Comparison of ENCODE assay signal across 8 cellular contexts in the genomic region with DNA sequence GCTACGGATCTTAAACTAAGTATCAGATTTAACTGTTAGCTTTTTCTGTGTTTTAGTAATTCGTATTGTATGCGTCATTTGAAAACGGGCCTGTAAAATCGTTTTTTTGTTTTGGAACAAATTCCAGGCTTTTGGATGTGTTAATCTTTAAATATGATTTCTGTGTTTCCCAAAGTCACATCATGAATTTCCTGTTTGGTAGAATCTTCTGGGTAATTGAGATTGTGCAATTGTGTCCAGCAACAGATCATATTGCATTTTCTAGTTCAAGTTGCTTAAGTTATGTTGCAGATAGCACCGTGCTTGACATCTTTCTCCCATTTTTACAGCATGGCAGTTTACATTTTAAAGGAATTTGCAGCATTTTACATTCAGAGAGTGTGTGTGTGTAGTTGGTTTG. TPM values are rescaled to one million over a fixed set of nuclear protein-coding genes. Genes with fewer than 3 reads are reported as not detected.
DNase-seq lines count a peak whose midpoint lies in the region; ATAC-seq, FAIRE-seq and TF ChIP-seq lines count a peak whose summit lies in the region.

No MANE protein-coding gene starts in this region.

- POLR2A ChIA-PET in Panc1 (lab: Charles Lee) (interaction anchor here (0.6 kb wide), 1 partner anchor 14 kb away, joined by 3 read pairs; no protein-coding TSS in a partner anchor), endothelial cell of umbilical vein (lab: Charles Lee) (interaction anchor here (1.2 kb wide), 2 partner anchors 13 to 17 kb away, joined by 3 to 5 read pairs; no protein-coding TSS in a partner anchor)

- H3K4me3 Mint-ChIP-seq in activated CD4-positive, alpha-beta T cell treated with anti-CD3 and anti-CD28 coated beads, Interleukin-2, amount 10 ng/mL, durations not matched to agents 24 days and 14 days: peak overlapping the region; percentile 89

- H3K9ac ChIP-seq in endothelial cell of umbilical vein (replicated peaks; ENCODE audit: extremely low read depth, insufficient read depth, low read length): peak overlapping the region; percentile 81
- no peak overlapping the region for H3K9ac ChIP-seq in parathyroid adenoma

- H3K27ac ChIP-seq in Panc1 (ENCODE audit: low read length) (peak overlapping the region; percentile 91), endothelial cell of umbilical vein (ENCODE audit: insufficient read depth, low read depth, low read length) (peak overlapping the region; percentile 61), parathyroid adenoma (peak overlapping the region; percentile 76)

- H3K4me1 Mint-ChIP-seq in activated CD4-positive, alpha-beta T cell treated with anti-CD3 and anti-CD28 coated beads, Interleukin-2, amount 10 ng/mL, durations not matched to agents 24 days and 14 days: peaks cover 47% of the 10 kb centered on the region

- dilution Hi-C loops in endothelial cell of umbilical vein (cut with MboI; ENCODE audit: extremely low pct_ligation_motif_present, low sequenced_read_pairs): no loop called here

- peaks cover 21% of the 10 kb centered on the region for H3K36me3 Mint-ChIP-seq in activated CD4-positive, alpha-beta T cell treated with anti-CD3 and anti-CD28 coated beads, Interleukin-2, amount 10 ng/mL, durations not matched to agents 24 days and 14 days (ENCODE audit: low read depth)

- H2AFZ ChIP-seq in endothelial cell of umbilical vein (ENCODE audit: low read depth, low read length) (no peak overlapping the region), parathyroid adenoma (no peak overlapping the region)

- H3K4me2 ChIP-seq in endothelial cell of umbilical vein (ENCODE audit: insufficient read depth, low read length) (peak overlapping the region; percentile 94), parathyroid adenoma (ENCODE audit: low read length) (peak overlapping the region; percentile 98)

- no peak for DNase-seq in activated CD4-positive, alpha-beta T cell treated with anti-CD3 and anti-CD28 coated beads, Interleukin-2, amount 10 ng/mL, durations not matched to agents 24 days and 14 days
- no peak for DNase-seq in activated CD4-positive, alpha-beta T cell treated with anti-CD3 and anti-CD28 coated beads for 4 hours
- no peak for DNase-seq in Panc1 (ENCODE audit: low read depth, low spot score)
- DNase-seq in endothelial cell of umbilical vein (ENCODE audit: low read depth, low spot score): peak; percentile 50
- no peak for DNase-seq in NCI-H774 (lab: John Stamatoyannopoulos, UW)
- no peak for DNase-seq in left lobe of liver (ENCODE audit: low spot score)

- in situ Hi-C loops in Panc1 (cut with HindIII; ENCODE audit: low pct_unique_long_range_greater_than_20kb, low sequenced_read_pairs): no loop called here

- CTCF ChIA-PET in Panc1 (lab: Charles Lee) (interaction anchor here (1.2 kb wide), 1 partner anchor 65 kb away, joined by 3 read pairs; no protein-coding TSS in a partner anchor), endothelial cell of umbilical vein (lab: Charles Lee) (interaction anchor here (0.9 to 5.6 kb wide), 11 partner anchors 9 to 322 kb away, joined by 3 to 155 read pairs (median 4); no protein-coding TSS in a partner anchor)

- FAIRE-seq in endothelial cell of umbilical vein (lab: Jason Lieb, UNC): no peak

- H3K9me3 ChIP-seq in Panc1 (ENCODE audit: control insufficient read depth, insufficient read depth, low read depth, low read length): no peaks in the 10 kb centered on the region
- H3K9me3 ChIP-seq in endothelial cell of umbilical vein (replicated peaks; ENCODE audit: control insufficient read depth, insufficient read depth, low read length): no peaks in the 10 kb centered on the region
- no peaks in the 10 kb centered on the region for H3K9me3 ChIP-seq in parathyroid adenoma (ENCODE audit: control insufficient read depth, low read length)

- H3K9me3 Mint-ChIP-seq in activated CD4-positive, alpha-beta T cell treated with anti-CD3 and anti-CD28 coated beads, Interleukin-2, amount 10 ng/mL, durations not matched to agents 24 days and 14 days: peaks cover 4% of the 10 kb centered on the region

- peaks cover 16% of the 10 kb centered on the region for H3K27me3 Mint-ChIP-seq in activated CD4-positive, alpha-beta T cell treated with anti-CD3 and anti-CD28 coated beads, Interleukin-2, amount 10 ng/mL, durations not matched to agents 24 days and 14 days

- peaks cover 15% of the 10 kb centered on the region for H3K4me1 ChIP-seq in Panc1 (ENCODE audit: control insufficient read depth, insufficient read depth, low read length)
- peaks cover 21% of the 10 kb centered on the region for H3K4me1 ChIP-seq in endothelial cell of umbilical vein (ENCODE audit: control insufficient read depth, extremely low read depth, insufficient read depth, low read length)
- H3K4me1 ChIP-seq in parathyroid adenoma: peaks cover 4% of the 10 kb centered on the region

- H3K27ac Mint-ChIP-seq in activated CD4-positive, alpha-beta T cell treated with anti-CD3 and anti-CD28 coated beads, Interleukin-2, amount 10 ng/mL, durations not matched to agents 24 days and 14 days: peak overlapping the region; percentile 91

- H3K27me3 ChIP-seq in Panc1 (ENCODE audit: control insufficient read depth, insufficient read depth, low read length) (no peaks in the 10 kb centered on the region), endothelial cell of umbilical vein (ENCODE audit: control insufficient read depth in 2 of 2, insufficient read depth in 2 of 2, low read length in 2 of 2) (no peaks in the 10 kb centered on the region), parathyroid adenoma (ENCODE audit: control insufficient read depth, insufficient read depth, low read length) (no peaks in the 10 kb centered on the region)

- no peak for TF ChIP-seq POLR2A in endothelial cell of umbilical vein (IDR thresholded peaks at IDR 0.05; ENCODE audit: low read depth, low read length)

- intact Hi-C loops in activated CD4-positive, alpha-beta T cell treated with anti-CD3 and anti-CD28 coated beads, Interleukin-2, amount 10 ng/mL, durations not matched to agents 24 days and 14 days (cut with micrococcal nuclease): loop anchor here (5.0 kb wide), 1 partner anchor 333 kb away; no protein-coding TSS in a partner anchor
- intact Hi-C loops in Panc1 (cut with micrococcal nuclease; ENCODE audit: unreplicated experiment): loop anchor here (5.0 kb wide), 1 partner anchor 333 kb away; no protein-coding TSS in a partner anchor
- intact Hi-C loops in endothelial cell of umbilical vein (cut with micrococcal nuclease): no loop called here

- no TSS peak for BruUV-seq in Panc1 (replicated peaks; lab: Mats Ljungman, UMichigan)
- no TSS peak for BruUV-seq in endothelial cell of umbilical vein (replicated peaks; lab: Mats Ljungman, UMichigan)

- peak overlapping the region; percentile 88 to 91; a peak in 3 of 4 replicates for H3K4me3 ChIP-seq in Panc1 (ENCODE audit: low read depth in 2 of 2, low read length in 2 of 2)
- H3K4me3 ChIP-seq in endothelial cell of umbilical vein (replicated peaks in 1 of 3; ENCODE audit: insufficient read depth in 1 of 3, low read depth in 1 of 3, low read length in 3 of 3): peak overlapping the region; percentile 71 to 96 (median 96)
- H3K4me3 ChIP-seq in parathyroid adenoma (ENCODE audit: low read depth, low read length): peak overlapping the region; percentile 97

- H3K79me2 ChIP-seq in endothelial cell of umbilical vein (ENCODE audit: control insufficient read depth, insufficient read depth, low read length): peaks cover 65% of the 10 kb centered on the region
- H3K79me2 ChIP-seq in parathyroid adenoma: peaks cover 37% of the 10 kb centered on the region

- H3K36me3 ChIP-seq in Panc1 (ENCODE audit: control insufficient read depth, insufficient read depth, low read length) (no peaks in the 10 kb centered on the region; the same call in 1 of the 2 replicates), endothelial cell of umbilical vein (ENCODE audit: control insufficient read depth in 2 of 2, extremely low read depth in 1 of 2, insufficient read depth in 2 of 2, low read length in 2 of 2) (no peaks in the 10 kb centered on the region), parathyroid adenoma (ENCODE audit: control insufficient read depth, insufficient read depth, low read length) (no peaks in the 10 kb centered on the region)

- no peaks in the 10 kb centered on the region for H3K9me1 ChIP-seq in endothelial cell of umbilical vein (replicated peaks; ENCODE audit: control insufficient read depth, extremely low read depth, insufficient read depth, low read length)

- peaks cover 4% of the 10 kb centered on the region for H4K20me1 ChIP-seq in endothelial cell of umbilical vein (replicated peaks; ENCODE audit: control insufficient read depth, extremely low read depth, insufficient read depth, low read length)

- no peak for TF ChIP-seq CTCF in Panc1 (IDR thresholded peaks at IDR 0.05)
- TF ChIP-seq CTCF in endothelial cell of umbilical vein (IDR thresholded peaks at IDR 0.05; ENCODE audit: extremely low read depth in 1 of 2, insufficient read depth in 1 of 2, low read depth in 1 of 2, low read length in 2 of 2): no peak
- no peak for TF ChIP-seq CTCF in parathyroid adenoma (IDR thresholded peaks at IDR 0.05)

- no peak for ATAC-seq in Panc1
- ATAC-seq in GM21529 (IDR thresholded peaks at IDR 0.05; ENCODE audit: unreplicated experiment): no peak
- ATAC-seq in left lobe of liver: no peak

RNA-seq across cellular contexts. Expression of a gene that starts 1.9 kb away (rescaled TPM):
- 40.9 and 42.5 TPM in 2 replicates for total RNA-seq in activated CD4-positive, alpha-beta T cell treated with anti-CD3 and anti-CD28 coated beads, Interleukin-2, amount 10 ng/mL, durations not matched to agents 24 days and 14 days
- 42.3 TPM for total RNA-seq in Panc1 (2021; ENCODE audit: unreplicated experiment)
- 23.2 TPM for polyA plus RNA-seq in Panc1 (2012; ENCODE audit: insufficient read length)
- 50.6 and 54.1 TPM in 2 replicates for total RNA-seq in endothelial cell of umbilical vein
- 26.6 and 33.3 TPM in 2 replicates for polyA plus RNA-seq in endothelial cell of umbilical vein
- polyA plus RNA-seq in endothelial cell of umbilical vein (2011; cell fraction: cytosol; rRNA removed): 27.6 and 28.3 TPM in 2 replicates
- polyA plus RNA-seq in endothelial cell of umbilical vein (2011; cell fraction: nucleus; rRNA removed): 89.0 and 116 TPM in 2 replicates
- polyA plus RNA-seq in endothelial cell of umbilical vein (2012): 38.0 and 46.2 TPM in 2 replicates
- 81.3 and 87.7 TPM in 2 replicates for polyA minus RNA-seq in endothelial cell of umbilical vein
- polyA minus RNA-seq in endothelial cell of umbilical vein (2011; cell fraction: cytosol; rRNA and poly(A)+ RNA removed): 45.7 TPM
- 122 and 189 TPM in 2 replicates for polyA minus RNA-seq in endothelial cell of umbilical vein (2011; cell fraction: nucleus; rRNA and poly(A)+ RNA removed)
- 40.8 TPM for total RNA-seq in left lobe of liver

RNA-seq across cellular contexts. Expression of a gene that starts 5.0 kb away (rescaled TPM):
- total RNA-seq in activated CD4-positive, alpha-beta T cell treated with anti-CD3 and anti-CD28 coated beads, Interleukin-2, amount 10 ng/mL, durations not matched to agents 24 days and 14 days: not detected in 2 replicates
- not detected for total RNA-seq in Panc1 (2021; ENCODE audit: unreplicated experiment)
- 0.07 TPM for polyA plus RNA-seq in Panc1 (2012; ENCODE audit: insufficient read length)
- total RNA-seq in endothelial cell of umbilical vein: not detected in 2 replicates
- 0.01 and 0.08 TPM in 2 replicates for polyA plus RNA-seq in endothelial cell of umbilical vein
- 0.03 TPM in 1 of 2 replicates, not detected in the other for polyA plus RNA-seq in endothelial cell of umbilical vein (2011; cell fraction: cytosol; rRNA removed)
- polyA plus RNA-seq in endothelial cell of umbilical vein (2011; cell fraction: nucleus; rRNA removed): 0.06 and 0.07 TPM in 2 replicates
- polyA plus RNA-seq in endothelial cell of umbilical vein (2012): 0.04 TPM in 1 of 2 replicates, not detected in the other
- not detected in 2 replicates for polyA minus RNA-seq in endothelial cell of umbilical vein
- polyA minus RNA-seq in endothelial cell of umbilical vein (2011; cell fraction: cytosol; rRNA and poly(A)+ RNA removed): not detected
- polyA minus RNA-seq in endothelial cell of umbilical vein (2011; cell fraction: nucleus; rRNA and poly(A)+ RNA removed): 0.19 TPM in 1 of 2 replicates, not detected in the other
- total RNA-seq in left lobe of liver: 0.30 TPM
